In genomic region chr13:50224534-50224933, GRCh38 we compare ENCODE assay signal across 10 cellular contexts.
DNase-seq lines count a peak whose midpoint lies in the region; ATAC-seq and TF ChIP-seq lines count a peak whose summit lies in the region.
"Had no signal": no experiment of that assay in that cellular context is flagged by ENCODE, and none has a peak within 500 bp of the region (broad histone marks: within the 10 kb centered on the region; RNA-seq: fewer than 3 reads in every experiment).

No MANE protein-coding gene starts in this region.

- no peak overlapping the region for H3K4me3 ChIP-seq in GM12865 (ENCODE audit: low read depth, low read length)
- H3K4me3 ChIP-seq in brain microvascular endothelial cell (ENCODE audit: low read depth, low read length), result no peak overlapping the region
- H3K4me3 ChIP-seq in sigmoid colon, result no peak overlapping the region
- H3K4me3 ChIP-seq in lower leg skin (ENCODE audit: low read depth, poor library complexity, severe bottlenecking), result no peak overlapping the region

- H3K9me3 ChIP-seq in sigmoid colon, result no peaks in the 10 kb centered on the region

- no peaks in the 10 kb centered on the region for H3K27me3 ChIP-seq in brain microvascular endothelial cell (replicated peaks)
- no peaks in the 10 kb centered on the region for H3K27me3 ChIP-seq in sigmoid colon

- H3K27ac ChIP-seq in brain microvascular endothelial cell, result no peak overlapping the region
- H3K27ac ChIP-seq in sigmoid colon, result no peak overlapping the region

- in situ Hi-C loops in brain microvascular endothelial cell (cut with HindIII; ENCODE audit: low pct_ligation_motif_present, low sequenced_read_pairs), result no loop called here

- no peaks in the 10 kb centered on the region for H3K36me3 ChIP-seq in brain microvascular endothelial cell (replicated peaks)
- no peaks in the 10 kb centered on the region for H3K36me3 ChIP-seq in sigmoid colon

- 84 to 91% methylated on average over 4 of the region's 4 CpGs for WGBS in sigmoid colon, 2 donors
- WGBS in lower leg skin, 2 donors, result 63 to 80% methylated on average over 4 of the region's 4 CpGs

- peak; percentile 80 for DNase-seq in GM12865 (ENCODE audit: low read depth)
- peak; percentile 62 for DNase-seq in brain microvascular endothelial cell
- no peak for DNase-seq in sigmoid colon
- no peak for DNase-seq in RPMI8226
- no peak for DNase-seq in activated effector memory CD4-positive, alpha-beta T cell treated with Interleukin-2 at 50 U/mL for 16 hours
- DNase-seq in lower leg skin (ENCODE audit: low spot score in 2 of 2), result no peak
- DNase-seq: glutamatergic neuron, NCI-H2081 had no signal

- TF ChIP-seq POLR2A in sigmoid colon (IDR thresholded peaks at IDR 0.05), result no peak
- TF ChIP-seq POLR2A in lower leg skin (IDR thresholded peaks at IDR 0.05), result no peak

- TF ChIP-seq EP300 in sigmoid colon (IDR thresholded peaks at IDR 0.05), result no peak

- TF ChIP-seq CTCF in GM12865 (IDR thresholded peaks at IDR 0.05; ENCODE audit: insufficient read depth, low read depth, low read length, missing control alignments) (no peak), brain microvascular endothelial cell (IDR thresholded peaks at IDR 0.05; ENCODE audit: low read depth, low read length, missing control alignments) (no peak), sigmoid colon (IDR thresholded peaks at IDR 0.05) (no peak), lower leg skin (IDR thresholded peaks at IDR 0.05) (no peak)

- ATAC-seq in GM19467 (IDR thresholded peaks at IDR 0.05; ENCODE audit: unreplicated experiment) (peak; percentile 63), HG03280 (IDR thresholded peaks at IDR 0.05; ENCODE audit: unreplicated experiment) (peak; percentile 48)

- intact Hi-C loops in sigmoid colon (cut with DNase I), result no loop called here
- intact Hi-C loops in lower leg skin (cut with DNase I; ENCODE audit: low total_unique reads), result no loop called here

- peaks cover 0 to 14% (median 9%) of the 10 kb centered on the region in 4 donors for H3K4me1 ChIP-seq in sigmoid colon

Comparison
In these comparisons a context has a peak if more than half of its experiments do, and no peak if none do; other contexts are left out.
1. DNase-seq: peak in GM12865 (single experiment) and brain microvascular endothelial cell (single experiment); none in sigmoid colon (single experiment), RPMI8226 (single experiment), activated effector memory CD4-positive, alpha-beta T cell treated with Interleukin-2 at 50 U/mL for 16 hours (single experiment) and lower leg skin (0 of 2).